ENCODE assay signal across 10 cellular contexts in genomic region chr1:7290971-7291970, GRCh38.
DNase-seq lines count a peak whose midpoint lies in the region; TF ChIP-seq lines count a peak whose summit lies in the region.
"Had no signal": no experiment of that assay in that cellular context is flagged by ENCODE, and none has a peak within 500 bp of the region (broad histone marks: within the 10 kb centered on the region; RNA-seq: fewer than 3 reads in every experiment).

No MANE protein-coding gene starts in this region.

- TF ChIP-seq CTCF in thyroid gland (IDR thresholded peaks at IDR 0.05) (no peak), GM13976 (IDR thresholded peaks at IDR 0.05; ENCODE audit: borderline replicate concordance, control extremely low read depth, extremely low read depth, insufficient read depth, missing control alignments) (no peak)

- H3K4me1 ChIP-seq in duodenal mucosa (ENCODE audit: control insufficient read depth in 1 of 2, insufficient read depth in 2 of 2, low read length in 2 of 2) (no peaks in the 10 kb centered on the region), thyroid gland (no peaks in the 10 kb centered on the region)

- no peak overlapping the region for H3K9ac ChIP-seq in duodenal mucosa (ENCODE audit: low read depth in 1 of 2, low read length in 2 of 2)

- H3K9me3 ChIP-seq in duodenal mucosa (ENCODE audit: control insufficient read depth in 1 of 2, low read length in 2 of 2) (peaks cover 0 to under 1% of the 10 kb centered on the region in 2 donors), thyroid gland (no peaks in the 10 kb centered on the region)

- H3K4me3 ChIP-seq in duodenal mucosa (ENCODE audit: low read depth in 1 of 2, low read length in 2 of 2) (no peak overlapping the region), thyroid gland (replicated peaks in 1 of 3) (no peak overlapping the region)

- DNase-seq in LHCN-M2 (ENCODE audit: low read depth) (peak; percentile 94), medulla oblongata (ENCODE audit: extremely low spot score) (peak; percentile 79), thyroid gland (peak; percentile 12 to 31), activated T-cell treated with anti-CD3 and anti-CD28 coated beads for 4 hours (no peak), ACHN (no peak), GM13976 (ENCODE audit: low spot score) (no peak), kidney tubule cell (ENCODE audit: low spot score) (no peak)
- DNase-seq: activated CD4-positive, alpha-beta T cell treated with anti-CD3 and anti-CD28 coated beads, Interleukin-2, amount 50 U/mL, for 1 hour; amniotic stem cell had no signal

- peak overlapping the region; percentile 51 for H3K27ac ChIP-seq in duodenal mucosa (ENCODE audit: low read depth, low read length)
- no peak overlapping the region for H3K27ac ChIP-seq in thyroid gland

- no peaks in the 10 kb centered on the region for H3K36me3 ChIP-seq in duodenal mucosa (ENCODE audit: control insufficient read depth in 1 of 2, insufficient read depth in 2 of 2, low read length in 2 of 2)
- no peaks in the 10 kb centered on the region for H3K36me3 ChIP-seq in thyroid gland

- intact Hi-C loops in thyroid gland (cut with DNase I) = no loop called here

- H3K27me3 ChIP-seq in duodenal mucosa (ENCODE audit: control insufficient read depth in 1 of 2, insufficient read depth in 2 of 2, low read length in 2 of 2) (no peaks in the 10 kb centered on the region), thyroid gland (no peaks in the 10 kb centered on the region)

- no peak for TF ChIP-seq POLR2A in thyroid gland (IDR thresholded peaks at IDR 0.05)

- in situ Hi-C loops in ACHN (cut with HindIII; ENCODE audit: low pct_ligation_motif_present, low pct_unique_long_range_greater_than_20kb, low sequenced_read_pairs) (no loop called here), GM13976 (cut with MboI; ENCODE audit: low sequenced_read_pairs, unreplicated experiment) (no loop called here)

- WGBS in thyroid gland, 2 donors = 69 to 76% methylated on average over 11 to 14 of the region's 14 CpGs

Comparison
In these comparisons a context has a peak if more than half of its experiments do, and no peak if none do; other contexts are left out.
1. DNase-seq: peak in LHCN-M2 (single experiment), medulla oblongata (single experiment) and thyroid gland (2 of 2); none in activated T-cell treated with anti-CD3 and anti-CD28 coated beads for 4 hours (single experiment), ACHN (single experiment), GM13976 (single experiment) and kidney tubule cell (single experiment).